In the genomic region with DNA sequence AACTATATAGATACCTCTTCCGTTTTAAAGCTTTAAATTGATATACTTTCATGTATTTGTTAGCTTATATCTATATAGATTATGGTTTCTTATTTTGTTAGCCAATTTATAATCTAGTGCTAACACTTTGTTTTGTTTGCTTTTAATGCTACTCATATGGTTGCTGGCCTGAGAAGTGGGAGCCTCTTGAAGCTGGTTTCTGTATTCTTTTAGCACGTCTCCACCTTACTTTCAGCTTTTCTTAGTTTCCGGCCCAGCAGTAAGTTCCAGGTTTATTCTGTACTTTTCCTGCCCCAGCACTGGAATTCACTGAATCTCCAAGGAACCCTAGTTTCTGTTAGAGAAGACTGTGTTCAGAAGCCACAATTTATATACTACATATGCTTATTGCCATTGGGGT, we compare ENCODE assay signal across 27 cellular contexts.
DNase-seq lines count a peak whose midpoint lies in the region; ATAC-seq and TF ChIP-seq lines count a peak whose summit lies in the region.
"Had no signal": no experiment of that assay in that cellular context is flagged by ENCODE, and none has a peak within 500 bp of the region (broad histone marks: within the 10 kb centered on the region; RNA-seq: fewer than 3 reads in every experiment).

No MANE protein-coding gene starts in this region.

- no peak for TF ChIP-seq POLR2A in thyroid gland (IDR thresholded peaks at IDR 0.05)

- H3K4me1 ChIP-seq in thyroid gland, result peaks cover 9 to 22% of the 10 kb centered on the region in 2 donors
- H3K4me1 ChIP-seq: A549, BLaER1, Caco-2 had no signal

- H3K27me3 ChIP-seq in thyroid gland, result no peaks in the 10 kb centered on the region
- H3K27me3 ChIP-seq: BE2C; BLaER1; BLaER1 treated with 17β-estradiol and CSF1 and Interleukin-3, amounts not matched to agents 10 nM and 100 nM had no signal

- no peaks in the 10 kb centered on the region for H3K36me3 ChIP-seq in thyroid gland
- H3K36me3 ChIP-seq: BE2C; BLaER1; BLaER1 treated with 17β-estradiol and CSF1 and Interleukin-3, amounts not matched to agents 10 nM and 100 nM had no signal

- no peak for TF ChIP-seq CTCF in thyroid gland (IDR thresholded peaks at IDR 0.05)

- intact Hi-C loops in thyroid gland (cut with DNase I), result no loop called here

- no peak overlapping the region for H3K4me3 ChIP-seq in thyroid gland (replicated peaks in 1 of 3)
- H3K4me3 ChIP-seq: A549; BLaER1; BLaER1 treated with 17β-estradiol and CSF1 and Interleukin-3, amounts not matched to agents 10 nM and 100 nM had no signal

- no peak for ATAC-seq in GM18868 (IDR thresholded peaks at IDR 0.05; ENCODE audit: unreplicated experiment)
- ATAC-seq: A549; CD8-positive, alpha-beta T cell had no signal

- DNase-seq in thyroid gland, result peak; percentile 55 to 57
- DNase-seq: 8988T; ACHN; AML-193; BE2C; C1 segment of cervical spinal cord; Caco-2; Calu3; CD4-positive, alpha-beta memory T cell; CD4-positive, alpha-beta T cell; CD4-positive, CD25-positive, alpha-beta regulatory T cell; CD8-positive, alpha-beta memory T cell; CD8-positive, alpha-beta T cell; COR-L47; DMS 273 treated with DMSO at 0.1 percent for 48 hours; DMS153; DMS53; DMS79; DMS79 treated with DMSO at 0.1 percent for 48 hours; DND-41; EL had no signal

- H3K27ac ChIP-seq in thyroid gland, result peak overlapping the region; percentile 35 to 75 (median 51)
- H3K27ac ChIP-seq: 22Rv1; A549; BLaER1; BLaER1 treated with 17β-estradiol and CSF1 and Interleukin-3, amounts not matched to agents 10 nM and 100 nM; C4-2B had no signal

- WGBS in thyroid gland, 2 donors, result 53 to 57% methylated on average over 3 of the region's 3 CpGs

- no peaks in the 10 kb centered on the region for H3K9me3 ChIP-seq in thyroid gland
- H3K9me3 ChIP-seq: A549, BE2C, BLaER1, Caco-2 had no signal
